Comparison of ENCODE assay signal across 15 cellular contexts in genomic region chr15:48334260-48334659, GRCh38. TPM values are rescaled to one million over a fixed set of nuclear protein-coding genes. Genes with fewer than 3 reads are reported as not detected.
DNase-seq lines count a peak whose midpoint lies in the region; ATAC-seq and TF ChIP-seq lines count a peak whose summit lies in the region.
"Had no signal": no experiment of that assay in that cellular context is flagged by ENCODE, and none has a peak within 500 bp of the region (broad histone marks: within the 10 kb centered on the region; RNA-seq: fewer than 3 reads in every experiment).

No MANE protein-coding gene starts in this region.

- DNase-seq in activated CD4-positive, alpha-beta T cell treated with anti-CD3 and anti-CD28 coated beads for 36 hours: no peak
- no peak for DNase-seq in activated CD4-positive, alpha-beta T cell treated with anti-CD3 and anti-CD28 coated beads, Interleukin-2, amount 50 U/mL, for 4 hours
- DNase-seq in Karpas-422: no peak
- DNase-seq in WTC11 (ENCODE audit: low spot score): no peak
- DNase-seq in natural killer cell: no peak
- DNase-seq in NCI-H226: no peak
- DNase-seq in cerebellar cortex (ENCODE audit: low spot score): no peak
- DNase-seq: ACHN; effector memory CD4-positive, alpha-beta T cell; NCI-H1436 treated with DMSO at 0.1 percent for 48 hours; SK-N-SH; stimulated activated CD4-positive, alpha-beta T cell treated with anti-CD3 and anti-CD28 coated beads, Interleukin-15, amount 100 ng/mL, for 24 hours; WERI-Rb-1 had no signal

- peaks cover 66% of the 10 kb centered on the region for H3K79me2 ChIP-seq in Karpas-422 (ENCODE audit: low read length)

- H3K9me2 ChIP-seq in Karpas-422 (replicated peaks; ENCODE audit: insufficient read depth, low read length): no peaks in the 10 kb centered on the region
- H3K9me2 ChIP-seq: SK-N-SH had no signal

- CTCF ChIA-PET in activated CD4-positive, alpha-beta T cell treated with anti-CD3 and anti-CD28 coated beads for 36 hours (lab: Charles Lee): interaction anchor here (0.8 to 1.8 kb wide), 2 partner anchors 10 to 18 kb away, joined by 5 to 6 read pairs; no protein-coding TSS in a partner anchor
- CTCF ChIA-PET in WTC11 (lab: Charles Lee): interaction anchor here (1.4 to 3.8 kb wide), 4 partner anchors 14 to 186 kb away, joined by 3 to 38 read pairs (median 16); no protein-coding TSS in a partner anchor

- H3K9ac ChIP-seq in Karpas-422 (ENCODE audit: low read length): no peak overlapping the region
- H3K9ac ChIP-seq: SK-N-SH had no signal

- H3K4me3 ChIP-seq in Karpas-422 (ENCODE audit: low read length): peak overlapping the region; percentile 71

- H3K27ac ChIP-seq in Karpas-422 (ENCODE audit: low read length): no peak overlapping the region
- H3K27ac ChIP-seq: WERI-Rb-1 had no signal

- no peak for TF ChIP-seq CTCF in WTC11 (IDR thresholded peaks at IDR 0.05)
- no peak for TF ChIP-seq CTCF in natural killer cell (IDR thresholded peaks at IDR 0.05)

- peaks cover 60% of the 10 kb centered on the region for H3K36me3 ChIP-seq in Karpas-422 (ENCODE audit: insufficient read depth, low read length)

- H3K27ac Mint-ChIP-seq in activated CD4-positive, alpha-beta T cell treated with anti-CD3 and anti-CD28 coated beads for 36 hours: peak overlapping the region; percentile 18
- no peak overlapping the region for H3K27ac Mint-ChIP-seq in WTC11
- no peak overlapping the region for H3K27ac Mint-ChIP-seq in natural killer cell

- H3K27me3 Mint-ChIP-seq in activated CD4-positive, alpha-beta T cell treated with anti-CD3 and anti-CD28 coated beads for 36 hours: no peaks in the 10 kb centered on the region
- H3K27me3 Mint-ChIP-seq in WTC11 (ENCODE audit: low read depth) (no peaks in the 10 kb centered on the region), natural killer cell (ENCODE audit: low read depth in 2 of 2) (no peaks in the 10 kb centered on the region)

- H3K9me3 Mint-ChIP-seq in activated CD4-positive, alpha-beta T cell treated with anti-CD3 and anti-CD28 coated beads for 36 hours (ENCODE audit: low read depth): no peaks in the 10 kb centered on the region
- H3K9me3 Mint-ChIP-seq in WTC11: no peaks in the 10 kb centered on the region
- no peaks in the 10 kb centered on the region for H3K9me3 Mint-ChIP-seq in natural killer cell
- H3K9me3 Mint-ChIP-seq: brain had no signal

- intact Hi-C loops in activated CD4-positive, alpha-beta T cell treated with anti-CD3 and anti-CD28 coated beads for 36 hours (cut with DNase I, micrococcal nuclease): loop anchor here (10.0 kb wide), 2 partner anchors 541 to 1291 kb away; partner anchors contain the start of genes DTWD1 (in 1 of the 2), EID1 (in 1 of the 2) and FAM227B (in 1 of the 2)
- intact Hi-C loops in natural killer cell (cut with micrococcal nuclease): no loop called here

- peaks cover 65% of the 10 kb centered on the region for H3K4me1 ChIP-seq in Karpas-422 (ENCODE audit: low read length)

- peak overlapping the region; percentile 82 for H3K4me3 Mint-ChIP-seq in activated CD4-positive, alpha-beta T cell treated with anti-CD3 and anti-CD28 coated beads for 36 hours
- H3K4me3 Mint-ChIP-seq in WTC11: peak overlapping the region; percentile 97
- H3K4me3 Mint-ChIP-seq in natural killer cell: peak overlapping the region; percentile 50

- H3K36me3 Mint-ChIP-seq in activated CD4-positive, alpha-beta T cell treated with anti-CD3 and anti-CD28 coated beads for 36 hours (ENCODE audit: low read depth): peaks cover 62% of the 10 kb centered on the region
- H3K36me3 Mint-ChIP-seq in WTC11 (peaks cover 37% of the 10 kb centered on the region), natural killer cell (no peaks in the 10 kb centered on the region)

- POLR2A ChIA-PET in activated CD4-positive, alpha-beta T cell treated with anti-CD3 and anti-CD28 coated beads for 36 hours (lab: Charles Lee): no interaction called here
- POLR2A ChIA-PET in WTC11 (lab: Charles Lee): no interaction called here

- 0 out of 2 replicates have a peak, but pooled peaks cover 4% of the 10 kb centered on the region for H4K20me1 ChIP-seq in Karpas-422 (ENCODE audit: insufficient read depth, low read depth, low read length)

- no peaks in the 10 kb centered on the region for H3K27me3 ChIP-seq in Karpas-422 (ENCODE audit: low read length)

- no peak for ATAC-seq in activated CD4-positive, alpha-beta T cell treated with anti-CD3 and anti-CD28 coated beads for 36 hours
- no peak for ATAC-seq in WTC11
- ATAC-seq in natural killer cell: no peak
- no peak for ATAC-seq in GM21423 (IDR thresholded peaks at IDR 0.05; ENCODE audit: unreplicated experiment)

- no peaks in the 10 kb centered on the region for H3K9me3 ChIP-seq in Karpas-422 (ENCODE audit: low read length)
- H3K9me3 ChIP-seq: SK-N-SH had no signal

- no peak overlapping the region for H2AFZ ChIP-seq in Karpas-422 (ENCODE audit: low read length)

- peaks cover 39% of the 10 kb centered on the region for H3K4me1 Mint-ChIP-seq in activated CD4-positive, alpha-beta T cell treated with anti-CD3 and anti-CD28 coated beads for 36 hours
- H3K4me1 Mint-ChIP-seq in WTC11 (peaks cover 45% of the 10 kb centered on the region), natural killer cell (peaks cover 21 to 25% of the 10 kb centered on the region in 2 donors)

- peak overlapping the region; percentile 94 for H3K4me2 ChIP-seq in Karpas-422 (ENCODE audit: low read depth, low read length, poor library complexity, severe bottlenecking)
- H3K4me2 ChIP-seq: SK-N-SH had no signal

TF ChIP-seq in WTC11, 78 proteins besides CTCF, POLR2A, EP300 and RAD21 (continues in another document):
- TF ChIP-seq ATF2 (CRISPR knock-in tag; IDR thresholded peaks at IDR 0.05; ENCODE audit: borderline replicate concordance, low read depth) (no peak), ELF4 (CRISPR knock-in tag; IDR thresholded peaks at IDR 0.05; ENCODE audit: low read depth) (no peak), MXD4 (CRISPR knock-in tag; IDR thresholded peaks at IDR 0.05; ENCODE audit: borderline replicate concordance) (no peak), ZNF263 (CRISPR knock-in tag; IDR thresholded peaks at IDR 0.05; ENCODE audit: low read depth) (no peak), MYBL2 (CRISPR knock-in tag; IDR thresholded peaks at IDR 0.05) (no peak), ZMAT4 (CRISPR knock-in tag; IDR thresholded peaks at IDR 0.05) (no peak), ESRRA (CRISPR knock-in tag; IDR thresholded peaks at IDR 0.05; ENCODE audit: borderline replicate concordance) (no peak), TP53 (CRISPR knock-in tag; IDR thresholded peaks at IDR 0.05) (no peak), RORB (CRISPR knock-in tag; IDR thresholded peaks at IDR 0.05) (no peak), HMGA2 (CRISPR knock-in tag; IDR thresholded peaks at IDR 0.05) (no peak), NR1H2 (CRISPR knock-in tag; IDR thresholded peaks at IDR 0.05) (no peak), ATF3 (CRISPR knock-in tag; conservative IDR thresholded peaks at IDR 0.05) (no peak), CDX4 (CRISPR knock-in tag; IDR thresholded peaks at IDR 0.05; ENCODE audit: borderline replicate concordance) (no peak), ZNF416 (CRISPR knock-in tag; IDR thresholded peaks at IDR 0.05) (no peak), ZNF396 (CRISPR knock-in tag; IDR thresholded peaks at IDR 0.05; ENCODE audit: borderline replicate concordance) (no peak), ZBTB21 (CRISPR knock-in tag; IDR thresholded peaks at IDR 0.05; ENCODE audit: borderline replicate concordance) (no peak), USF2 (CRISPR knock-in tag; IDR thresholded peaks at IDR 0.05) (no peak), IRF2 (CRISPR knock-in tag; IDR thresholded peaks at IDR 0.05; ENCODE audit: borderline replicate concordance, low read depth) (no peak), MAX (CRISPR knock-in tag; IDR thresholded peaks at IDR 0.05) (no peak)

RNA-seq across cellular contexts. Expression of gene DUT, which starts 3.0 kb away (rescaled TPM):
- total RNA-seq in activated CD4-positive, alpha-beta T cell treated with anti-CD3 and anti-CD28 coated beads for 36 hours: 100 to 1,000 TPM; 371 to 500 TPM
- total RNA-seq in Karpas-422 (2014; rRNA removed; shearing (Covaris generic); ENCODE audit: low replicate concordance): 147 and 155 TPM in 2 replicates
- total RNA-seq in WTC11 (2021): 195 to 204 TPM (median 195 TPM) in 3 replicates
- 10 to 100 TPM; 34.4 to 48.3 (median 44.8) TPM for total RNA-seq in natural killer cell
